In genomic region chr3:14150491-14151230, GRCh38 we compare ENCODE assay signal across 15 cellular contexts. TPM values are rescaled to one million over a fixed set of nuclear protein-coding genes. Genes with fewer than 3 reads are reported as not detected.
DNase-seq lines count a peak whose midpoint lies in the region; ATAC-seq and TF ChIP-seq lines count a peak whose summit lies in the region.
"Had no signal": no experiment of that assay in that cellular context is flagged by ENCODE, and none has a peak within 500 bp of the region (broad histone marks: within the 10 kb centered on the region; RNA-seq: fewer than 3 reads in every experiment).

No MANE protein-coding gene starts in this region.

- peaks cover 20% of the 10 kb centered on the region for H3K4me1 Mint-ChIP-seq in WTC11
- peaks cover 5% of the 10 kb centered on the region for H3K4me1 Mint-ChIP-seq in memory B cell
- no peaks in the 10 kb centered on the region for H3K4me1 Mint-ChIP-seq in type B pancreatic cell (ENCODE audit: unreplicated experiment)
- H3K4me1 Mint-ChIP-seq: activated B cell treated with CpG ODN at 0.5 μM for 24 hours had no signal

- H3K27me3 Mint-ChIP-seq in WTC11 (ENCODE audit: low read depth) = no peaks in the 10 kb centered on the region
- no peaks in the 10 kb centered on the region for H3K27me3 Mint-ChIP-seq in memory B cell
- no peaks in the 10 kb centered on the region for H3K27me3 Mint-ChIP-seq in type B pancreatic cell
- H3K27me3 Mint-ChIP-seq: activated B cell treated with CpG ODN at 0.5 μM for 24 hours had no signal

- POLR2A ChIA-PET in WTC11 (lab: Charles Lee) = interaction anchor here (0.5 kb wide), 1 partner anchor 665 kb away, joined by 6 read pairs; no protein-coding TSS in a partner anchor

- H3K9me3 Mint-ChIP-seq in WTC11 (no peaks in the 10 kb centered on the region), memory B cell (no peaks in the 10 kb centered on the region), type B pancreatic cell (no peaks in the 10 kb centered on the region)
- H3K9me3 Mint-ChIP-seq: activated B cell treated with CpG ODN at 0.5 μM for 24 hours, nephron had no signal

- peaks cover 23% of the 10 kb centered on the region for H3K36me3 Mint-ChIP-seq in WTC11
- peaks cover 25% of the 10 kb centered on the region for H3K36me3 Mint-ChIP-seq in memory B cell
- H3K36me3 Mint-ChIP-seq in type B pancreatic cell = peaks cover 17% of the 10 kb centered on the region

- CTCF ChIA-PET in WTC11 (lab: Charles Lee) = interaction anchor here (0.9 to 1.8 kb wide), 2 partner anchors 25 to 53 kb away, joined by 3 to 4 read pairs; no protein-coding TSS in a partner anchor

- ATAC-seq in left ventricle myocardium superior (no peak), WTC11 (no peak), memory B cell (ENCODE audit: low read depth) (no peak)
- ATAC-seq: Panc1 had no signal

- intact Hi-C loops in cardiac septum (cut with DNase I) (no loop called here), left ventricle myocardium superior (cut with micrococcal nuclease) (no loop called here)

- H3K27ac Mint-ChIP-seq in WTC11 = peak overlapping the region; percentile 77
- H3K27ac Mint-ChIP-seq in memory B cell = peak overlapping the region; percentile 74
- H3K27ac Mint-ChIP-seq in type B pancreatic cell = no peak overlapping the region
- H3K27ac Mint-ChIP-seq: activated B cell treated with CpG ODN at 0.5 μM for 24 hours, nephron had no signal

- TF ChIP-seq CTCF in WTC11 (IDR thresholded peaks at IDR 0.05) (no peak), type B pancreatic cell (conservative IDR thresholded peaks at IDR 0.05) (no peak)

- H3K4me3 Mint-ChIP-seq in WTC11 (no peak overlapping the region), memory B cell (no peak overlapping the region), type B pancreatic cell (no peak overlapping the region)
- H3K4me3 Mint-ChIP-seq: activated B cell treated with CpG ODN at 0.5 μM for 24 hours, nephron had no signal

- DNase-seq in cardiac septum (ENCODE audit: low spot score) (peak; percentile 66), left ventricle myocardium superior (no peak), WTC11 (ENCODE audit: low spot score) (no peak), memory B cell (ENCODE audit: low spot score in 2 of 2) (no peak), type B pancreatic cell (ENCODE audit: extremely low spot score, unreplicated experiment) (peak; percentile 44), SIG-M5 treated with dmso at 0.1 percent for 504 hours (lab: John Stamatoyannopoulos, UW; ENCODE audit: unreplicated experiment) (no peak), GDM1 (lab: John Stamatoyannopoulos, UW) (no peak), glomerular visceral epithelial cell (ENCODE audit: extremely low spot score) (no peak)
- DNase-seq: activated B cell treated with CpG ODN at 0.5 μM for 24 hours, Calu3, GF-D8, NCI-H1105, NCI-H774 had no signal

TF ChIP-seq in WTC11, 78 proteins besides CTCF, POLR2A, EP300 and RAD21:
- TF ChIP-seq ZNF219 (CRISPR knock-in tag; IDR thresholded peaks at IDR 0.05; ENCODE audit: borderline replicate concordance) = no peak
- TF ChIP-seq TEAD1 (CRISPR knock-in tag; IDR thresholded peaks at IDR 0.05) = no peak
- TF ChIP-seq, protein P1, sequence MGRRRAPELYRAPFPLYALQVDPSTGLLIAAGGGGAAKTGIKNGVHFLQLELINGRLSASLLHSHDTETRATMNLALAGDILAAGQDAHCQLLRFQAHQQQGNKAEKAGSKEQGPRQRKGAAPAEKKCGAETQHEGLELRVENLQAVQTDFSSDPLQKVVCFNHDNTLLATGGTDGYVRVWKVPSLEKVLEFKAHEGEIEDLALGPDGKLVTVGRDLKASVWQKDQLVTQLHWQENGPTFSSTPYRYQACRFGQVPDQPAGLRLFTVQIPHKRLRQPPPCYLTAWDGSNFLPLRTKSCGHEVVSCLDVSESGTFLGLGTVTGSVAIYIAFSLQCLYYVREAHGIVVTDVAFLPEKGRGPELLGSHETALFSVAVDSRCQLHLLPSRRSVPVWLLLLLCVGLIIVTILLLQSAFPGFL (CRISPR knock-in tag; IDR thresholded peaks at IDR 0.05; ENCODE audit: borderline replicate concordance) = no peak
- no peak for TF ChIP-seq JAZF1 (CRISPR knock-in tag; IDR thresholded peaks at IDR 0.05)
- no peak for TF ChIP-seq TP53 (CRISPR knock-in tag; IDR thresholded peaks at IDR 0.05)
- TF ChIP-seq USF2 (CRISPR knock-in tag; IDR thresholded peaks at IDR 0.05) = no peak
- no peak for TF ChIP-seq KAT7 (CRISPR knock-in tag; IDR thresholded peaks at IDR 0.05; ENCODE audit: borderline replicate concordance)
- no peak for TF ChIP-seq MYBL2 (CRISPR knock-in tag; IDR thresholded peaks at IDR 0.05)
- TF ChIP-seq, protein P2, sequence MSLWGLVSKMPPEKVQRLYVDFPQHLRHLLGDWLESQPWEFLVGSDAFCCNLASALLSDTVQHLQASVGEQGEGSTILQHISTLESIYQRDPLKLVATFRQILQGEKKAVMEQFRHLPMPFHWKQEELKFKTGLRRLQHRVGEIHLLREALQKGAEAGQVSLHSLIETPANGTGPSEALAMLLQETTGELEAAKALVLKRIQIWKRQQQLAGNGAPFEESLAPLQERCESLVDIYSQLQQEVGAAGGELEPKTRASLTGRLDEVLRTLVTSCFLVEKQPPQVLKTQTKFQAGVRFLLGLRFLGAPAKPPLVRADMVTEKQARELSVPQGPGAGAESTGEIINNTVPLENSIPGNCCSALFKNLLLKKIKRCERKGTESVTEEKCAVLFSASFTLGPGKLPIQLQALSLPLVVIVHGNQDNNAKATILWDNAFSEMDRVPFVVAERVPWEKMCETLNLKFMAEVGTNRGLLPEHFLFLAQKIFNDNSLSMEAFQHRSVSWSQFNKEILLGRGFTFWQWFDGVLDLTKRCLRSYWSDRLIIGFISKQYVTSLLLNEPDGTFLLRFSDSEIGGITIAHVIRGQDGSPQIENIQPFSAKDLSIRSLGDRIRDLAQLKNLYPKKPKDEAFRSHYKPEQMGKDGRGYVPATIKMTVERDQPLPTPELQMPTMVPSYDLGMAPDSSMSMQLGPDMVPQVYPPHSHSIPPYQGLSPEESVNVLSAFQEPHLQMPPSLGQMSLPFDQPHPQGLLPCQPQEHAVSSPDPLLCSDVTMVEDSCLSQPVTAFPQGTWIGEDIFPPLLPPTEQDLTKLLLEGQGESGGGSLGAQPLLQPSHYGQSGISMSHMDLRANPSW (CRISPR knock-in tag; conservative IDR thresholded peaks at IDR 0.05; ENCODE audit: low read depth) = no peak
- TF ChIP-seq NFATC4 (CRISPR knock-in tag; IDR thresholded peaks at IDR 0.05) = no peak

RNA-seq across cellular contexts. Expression of gene TMEM43, which starts 25.8 kb away (rescaled TPM):
- total RNA-seq in cardiac septum (62.0 TPM), left ventricle myocardium superior (29.5 TPM), WTC11 (2021) (23.9 to 27.7 TPM (median 24.1 TPM) in 3 replicates), type B pancreatic cell (ENCODE audit: low replicate concordance) (52.0 and 55.0 TPM in 2 replicates)

RNA-seq across cellular contexts. Expression of gene CHCHD4, which starts 26.0 kb away (rescaled TPM):
- total RNA-seq in cardiac septum (23.0 TPM), left ventricle myocardium superior (36.8 TPM), WTC11 (2021) (20.9 to 27.5 TPM (median 21.4 TPM) in 3 replicates), type B pancreatic cell (ENCODE audit: low replicate concordance) (13.6 and 14.1 TPM in 2 replicates)

RNA-seq across cellular contexts. Expression of gene XPC, which starts 27.7 kb away (rescaled TPM):
- total RNA-seq in cardiac septum = 16.7 TPM
- total RNA-seq in left ventricle myocardium superior = 7.9 TPM
- 31.7 to 34.9 TPM (median 32.6 TPM) in 3 replicates for total RNA-seq in WTC11 (2021)
- 42.9 and 44.2 TPM in 2 replicates for total RNA-seq in type B pancreatic cell (ENCODE audit: low replicate concordance)

RNA-seq across cellular contexts. Expression of gene LSM3, which starts 28.0 kb away (rescaled TPM):
- total RNA-seq in cardiac septum (13.2 TPM), left ventricle myocardium superior (15.7 TPM), WTC11 (2021) (17.7 to 21.4 TPM (median 17.8 TPM) in 3 replicates), type B pancreatic cell (ENCODE audit: low replicate concordance) (11.6 and 12.4 TPM in 2 replicates)

Comparison
In these comparisons a context has a peak if more than half of its experiments do, and no peak if none do; other contexts are left out.
1. DNase-seq: peak in cardiac septum (single experiment) and type B pancreatic cell (single experiment); none in left ventricle myocardium superior (single experiment), WTC11 (single experiment), memory B cell (0 of 2), SIG-M5 treated with dmso at 0.1 percent for 504 hours (single experiment), GDM1 (single experiment) and glomerular visceral epithelial cell (single experiment).